In genomic region chr4:64508089-64508488, GRCh38 we compare ENCODE assay signal across 3 cellular contexts.
TF ChIP-seq lines count a peak whose summit lies in the region.

No MANE protein-coding gene starts in this region.

TF ChIP-seq in HepG2, 621 proteins besides CTCF, POLR2A, EP300 and RAD21:
- TF ChIP-seq CEBPB (IDR thresholded peaks at IDR 0.05; ENCODE audit: borderline replicate concordance, low read depth, low read length) (peak; percentile 55; the same call in 1 of the 2 replicates), TMF1 (CRISPR knock-in tag; IDR thresholded peaks at IDR 0.05; ENCODE audit: low read depth) (no peak)

TF ChIP-seq in IMR-90, 13 proteins besides CTCF, POLR2A, EP300 and RAD21:
- TF ChIP-seq ELK1 (IDR thresholded peaks at IDR 0.05; ENCODE audit: borderline replicate concordance, low read depth, low read length) (no peak), CEBPB (IDR thresholded peaks at IDR 0.05; ENCODE audit: low read depth, low read length) (peak; percentile 58)

TF ChIP-seq in H1, 55 proteins besides CTCF, POLR2A, EP300 and RAD21:
- peak; percentile 34; the same call in 1 of the 2 replicates for TF ChIP-seq CEBPB (IDR thresholded peaks at IDR 0.05; ENCODE audit: low read depth, low read length)
- TF ChIP-seq, protein P1, sequence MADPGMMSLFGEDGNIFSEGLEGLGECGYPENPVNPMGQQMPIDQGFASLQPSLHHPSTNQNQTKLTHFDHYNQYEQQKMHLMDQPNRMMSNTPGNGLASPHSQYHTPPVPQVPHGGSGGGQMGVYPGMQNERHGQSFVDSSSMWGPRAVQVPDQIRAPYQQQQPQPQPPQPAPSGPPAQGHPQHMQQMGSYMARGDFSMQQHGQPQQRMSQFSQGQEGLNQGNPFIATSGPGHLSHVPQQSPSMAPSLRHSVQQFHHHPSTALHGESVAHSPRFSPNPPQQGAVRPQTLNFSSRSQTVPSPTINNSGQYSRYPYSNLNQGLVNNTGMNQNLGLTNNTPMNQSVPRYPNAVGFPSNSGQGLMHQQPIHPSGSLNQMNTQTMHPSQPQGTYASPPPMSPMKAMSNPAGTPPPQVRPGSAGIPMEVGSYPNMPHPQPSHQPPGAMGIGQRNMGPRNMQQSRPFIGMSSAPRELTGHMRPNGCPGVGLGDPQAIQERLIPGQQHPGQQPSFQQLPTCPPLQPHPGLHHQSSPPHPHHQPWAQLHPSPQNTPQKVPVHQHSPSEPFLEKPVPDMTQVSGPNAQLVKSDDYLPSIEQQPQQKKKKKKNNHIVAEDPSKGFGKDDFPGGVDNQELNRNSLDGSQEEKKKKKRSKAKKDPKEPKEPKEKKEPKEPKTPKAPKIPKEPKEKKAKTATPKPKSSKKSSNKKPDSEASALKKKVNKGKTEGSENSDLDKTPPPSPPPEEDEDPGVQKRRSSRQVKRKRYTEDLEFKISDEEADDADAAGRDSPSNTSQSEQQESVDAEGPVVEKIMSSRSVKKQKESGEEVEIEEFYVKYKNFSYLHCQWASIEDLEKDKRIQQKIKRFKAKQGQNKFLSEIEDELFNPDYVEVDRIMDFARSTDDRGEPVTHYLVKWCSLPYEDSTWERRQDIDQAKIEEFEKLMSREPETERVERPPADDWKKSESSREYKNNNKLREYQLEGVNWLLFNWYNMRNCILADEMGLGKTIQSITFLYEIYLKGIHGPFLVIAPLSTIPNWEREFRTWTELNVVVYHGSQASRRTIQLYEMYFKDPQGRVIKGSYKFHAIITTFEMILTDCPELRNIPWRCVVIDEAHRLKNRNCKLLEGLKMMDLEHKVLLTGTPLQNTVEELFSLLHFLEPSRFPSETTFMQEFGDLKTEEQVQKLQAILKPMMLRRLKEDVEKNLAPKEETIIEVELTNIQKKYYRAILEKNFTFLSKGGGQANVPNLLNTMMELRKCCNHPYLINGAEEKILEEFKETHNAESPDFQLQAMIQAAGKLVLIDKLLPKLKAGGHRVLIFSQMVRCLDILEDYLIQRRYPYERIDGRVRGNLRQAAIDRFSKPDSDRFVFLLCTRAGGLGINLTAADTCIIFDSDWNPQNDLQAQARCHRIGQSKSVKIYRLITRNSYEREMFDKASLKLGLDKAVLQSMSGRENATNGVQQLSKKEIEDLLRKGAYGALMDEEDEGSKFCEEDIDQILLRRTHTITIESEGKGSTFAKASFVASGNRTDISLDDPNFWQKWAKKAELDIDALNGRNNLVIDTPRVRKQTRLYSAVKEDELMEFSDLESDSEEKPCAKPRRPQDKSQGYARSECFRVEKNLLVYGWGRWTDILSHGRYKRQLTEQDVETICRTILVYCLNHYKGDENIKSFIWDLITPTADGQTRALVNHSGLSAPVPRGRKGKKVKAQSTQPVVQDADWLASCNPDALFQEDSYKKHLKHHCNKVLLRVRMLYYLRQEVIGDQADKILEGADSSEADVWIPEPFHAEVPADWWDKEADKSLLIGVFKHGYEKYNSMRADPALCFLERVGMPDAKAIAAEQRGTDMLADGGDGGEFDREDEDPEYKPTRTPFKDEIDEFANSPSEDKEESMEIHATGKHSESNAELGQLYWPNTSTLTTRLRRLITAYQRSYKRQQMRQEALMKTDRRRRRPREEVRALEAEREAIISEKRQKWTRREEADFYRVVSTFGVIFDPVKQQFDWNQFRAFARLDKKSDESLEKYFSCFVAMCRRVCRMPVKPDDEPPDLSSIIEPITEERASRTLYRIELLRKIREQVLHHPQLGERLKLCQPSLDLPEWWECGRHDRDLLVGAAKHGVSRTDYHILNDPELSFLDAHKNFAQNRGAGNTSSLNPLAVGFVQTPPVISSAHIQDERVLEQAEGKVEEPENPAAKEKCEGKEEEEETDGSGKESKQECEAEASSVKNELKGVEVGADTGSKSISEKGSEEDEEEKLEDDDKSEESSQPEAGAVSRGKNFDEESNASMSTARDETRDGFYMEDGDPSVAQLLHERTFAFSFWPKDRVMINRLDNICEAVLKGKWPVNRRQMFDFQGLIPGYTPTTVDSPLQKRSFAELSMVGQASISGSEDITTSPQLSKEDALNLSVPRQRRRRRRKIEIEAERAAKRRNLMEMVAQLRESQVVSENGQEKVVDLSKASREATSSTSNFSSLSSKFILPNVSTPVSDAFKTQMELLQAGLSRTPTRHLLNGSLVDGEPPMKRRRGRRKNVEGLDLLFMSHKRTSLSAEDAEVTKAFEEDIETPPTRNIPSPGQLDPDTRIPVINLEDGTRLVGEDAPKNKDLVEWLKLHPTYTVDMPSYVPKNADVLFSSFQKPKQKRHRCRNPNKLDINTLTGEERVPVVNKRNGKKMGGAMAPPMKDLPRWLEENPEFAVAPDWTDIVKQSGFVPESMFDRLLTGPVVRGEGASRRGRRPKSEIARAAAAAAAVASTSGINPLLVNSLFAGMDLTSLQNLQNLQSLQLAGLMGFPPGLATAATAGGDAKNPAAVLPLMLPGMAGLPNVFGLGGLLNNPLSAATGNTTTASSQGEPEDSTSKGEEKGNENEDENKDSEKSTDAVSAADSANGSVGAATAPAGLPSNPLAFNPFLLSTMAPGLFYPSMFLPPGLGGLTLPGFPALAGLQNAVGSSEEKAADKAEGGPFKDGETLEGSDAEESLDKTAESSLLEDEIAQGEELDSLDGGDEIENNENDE (IDR thresholded peaks at IDR 0.05; ENCODE audit: insufficient replicate concordance, low read length) = no peak
